9 cellular contexts compared by ENCODE assay signal in the genomic region with DNA sequence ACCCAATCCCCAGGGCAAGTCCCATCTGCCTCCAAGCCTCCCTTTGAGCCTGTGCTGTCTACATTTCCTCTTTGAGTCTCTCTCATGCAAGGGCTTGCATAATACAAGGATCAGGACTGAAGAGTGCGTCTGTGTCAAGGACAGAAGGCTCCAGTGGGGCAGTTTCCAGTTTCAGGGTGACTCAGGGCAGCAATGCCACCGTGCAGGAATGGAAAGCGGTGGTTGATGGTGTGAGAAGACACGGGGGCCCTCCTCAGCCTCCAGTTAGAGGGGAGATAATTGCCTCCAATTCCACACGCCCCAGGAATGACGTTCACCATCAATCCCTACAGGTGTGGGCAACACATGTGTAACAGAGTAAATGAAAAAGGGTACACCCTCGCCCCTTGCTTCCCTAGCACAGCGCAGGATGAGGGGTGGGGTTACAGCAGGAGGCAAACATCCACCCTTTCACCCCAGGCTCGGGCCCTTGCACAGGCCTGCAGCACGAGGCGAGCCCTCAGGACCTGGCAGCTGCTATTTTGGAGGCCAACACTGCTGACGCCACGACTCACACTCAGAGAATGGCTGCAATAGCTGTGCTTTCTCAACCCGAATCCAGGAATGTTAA. TPM values are rescaled to one million over a fixed set of nuclear protein-coding genes. Genes with fewer than 3 reads are reported as not detected.
A peak's percentile ranks its signal among the peaks of the same experiment; 100 is the strongest.
DNase-seq lines count a peak whose midpoint lies in the region; ATAC-seq and TF ChIP-seq lines count a peak whose summit lies in the region.
"Had no signal": no experiment of that assay in that cellular context is flagged by ENCODE, and none has a peak within 500 bp of the region (broad histone marks: within the 10 kb centered on the region; RNA-seq: fewer than 3 reads in every experiment).

No MANE protein-coding gene starts in this region.

- CTCF ChIA-PET in activated CD8-positive, alpha-beta T cell treated with anti-CD3 and anti-CD28 coated beads, Interleukin-2, amount 10 ng/mL, durations not matched to agents 7 days and 5 days (lab: Charles Lee) = interaction anchor here (1.1 to 1.3 kb wide), 2 partner anchors 7 to 9 kb away, joined by 3 to 5 read pairs; no protein-coding TSS in a partner anchor
- CTCF ChIA-PET in PC-9 (lab: Charles Lee) = interaction anchor here (0.6 to 0.7 kb wide), 3 partner anchors 55 to 169 kb away, joined by 3 to 6 read pairs (median 5); no protein-coding TSS in a partner anchor

- intact Hi-C loops in lower lobe of right lung (cut with DNase I) = no loop called here
- intact Hi-C loops in PC-9 (cut with micrococcal nuclease; ENCODE audit: unreplicated experiment) = no loop called here
- intact Hi-C loops in testis (cut with DNase I; ENCODE audit: low total_unique reads) = no loop called here

- H3K27ac ChIP-seq in GM23248 (no peak overlapping the region), lower lobe of right lung (peak overlapping the region; percentile 79), PC-9 (no peak overlapping the region), Karpas-422 (ENCODE audit: low read length) (no peak overlapping the region), testis (no peak overlapping the region)
- H3K27ac ChIP-seq: parathyroid adenoma had no signal

- POLR2A ChIA-PET in activated CD8-positive, alpha-beta T cell treated with anti-CD3 and anti-CD28 coated beads, Interleukin-2, amount 10 ng/mL, durations not matched to agents 7 days and 5 days (lab: Charles Lee) = no interaction called here
- POLR2A ChIA-PET in PC-9 (lab: Charles Lee; ENCODE audit: unreplicated experiment) = no interaction called here

- WGBS in GM23248 (ENCODE audit: low coverage in 1 of 2, low lambda C conversion rate in 2 of 2, missing lambda C conversion rate in 2 of 2), 2 experiments = 68 to 74% methylated on average over 13 to 14 of the region's 14 CpGs
- 75 to 84% methylated on average over 14 of the region's 14 CpGs for WGBS in testis, 2 donors

- no peaks in the 10 kb centered on the region for H3K4me1 ChIP-seq in GM23248 (ENCODE audit: insufficient read depth)
- peaks cover 28% of the 10 kb centered on the region for H3K4me1 ChIP-seq in lower lobe of right lung
- H3K4me1 ChIP-seq in PC-9 (replicated peaks; ENCODE audit: insufficient read depth) = no peaks in the 10 kb centered on the region; the same call in 1 of the 2 replicates
- H3K4me1 ChIP-seq in Karpas-422 (ENCODE audit: low read length) = peaks cover 7% of the 10 kb centered on the region
- H3K4me1 ChIP-seq in testis = no peaks in the 10 kb centered on the region
- H3K4me1 ChIP-seq: parathyroid adenoma had no signal

- H3K27ac Mint-ChIP-seq in activated CD8-positive, alpha-beta T cell treated with anti-CD3 and anti-CD28 coated beads, Interleukin-2, amount 10 ng/mL, durations not matched to agents 7 days and 5 days = peak overlapping the region; percentile 1

- no peaks in the 10 kb centered on the region for H3F3A ChIP-seq in GM23248 (ENCODE audit: insufficient read depth)
- H3F3A ChIP-seq in PC-9 (ENCODE audit: insufficient read depth, low read depth) = peaks cover 8% of the 10 kb centered on the region; the same call in 1 of the 2 replicates

- DNase-seq in CD1c-positive myeloid dendritic cell (ENCODE audit: extremely low spot score) = peak; percentile 96
- peak; percentile 53 for DNase-seq in GM23248
- no peak for DNase-seq in activated CD8-positive, alpha-beta T cell treated with anti-CD3 and anti-CD28 coated beads, Interleukin-2, amount 10 ng/mL, durations not matched to agents 7 days and 5 days
- DNase-seq in lower lobe of right lung = peak; percentile 63
- no peak for DNase-seq in PC-9
- no peak for DNase-seq in Karpas-422
- no peak for DNase-seq in testis
- no peak for DNase-seq in NCI-H526 (lab: John Stamatoyannopoulos, UW)

- H3K9me3 Mint-ChIP-seq in activated CD8-positive, alpha-beta T cell treated with anti-CD3 and anti-CD28 coated beads, Interleukin-2, amount 10 ng/mL, durations not matched to agents 7 days and 5 days (ENCODE audit: insufficient read depth) = no peaks in the 10 kb centered on the region

- no peak overlapping the region for H2AFZ ChIP-seq in GM23248
- no peak overlapping the region for H2AFZ ChIP-seq in PC-9
- H2AFZ ChIP-seq in Karpas-422 (ENCODE audit: low read length) = no peak overlapping the region
- H2AFZ ChIP-seq: parathyroid adenoma had no signal

- H3K27me3 Mint-ChIP-seq in activated CD8-positive, alpha-beta T cell treated with anti-CD3 and anti-CD28 coated beads, Interleukin-2, amount 10 ng/mL, durations not matched to agents 7 days and 5 days (ENCODE audit: low read depth) = no peaks in the 10 kb centered on the region

- no peak for TF ChIP-seq POLR2A in testis (IDR thresholded peaks at IDR 0.05)

- H3K9me2 ChIP-seq in GM23248 (ENCODE audit: insufficient read depth) (no peaks in the 10 kb centered on the region), PC-9 (ENCODE audit: insufficient read depth) (no peaks in the 10 kb centered on the region), Karpas-422 (replicated peaks; ENCODE audit: insufficient read depth, low read length) (no peaks in the 10 kb centered on the region)

- H3K4me3 ChIP-seq in GM23248 (no peak overlapping the region), lower lobe of right lung (no peak overlapping the region), PC-9 (no peak overlapping the region), Karpas-422 (ENCODE audit: low read length) (no peak overlapping the region), testis (no peak overlapping the region)

- H3K9me3 ChIP-seq in GM23248 (ENCODE audit: low read depth) (no peaks in the 10 kb centered on the region), lower lobe of right lung (no peaks in the 10 kb centered on the region), PC-9 (ENCODE audit: insufficient read depth, low read depth) (no peaks in the 10 kb centered on the region), Karpas-422 (ENCODE audit: low read length) (no peaks in the 10 kb centered on the region), testis (no peaks in the 10 kb centered on the region)

- no peak for ATAC-seq in activated CD8-positive, alpha-beta T cell treated with anti-CD3 and anti-CD28 coated beads, Interleukin-2, amount 10 ng/mL, durations not matched to agents 7 days and 5 days
- ATAC-seq in lower lobe of right lung = peak; percentile 64 to 72

- in situ Hi-C loops in GM23248 (cut with MboI) = no loop called here

- TF ChIP-seq CTCF in lower lobe of right lung (IDR thresholded peaks at IDR 0.05) = no peak
- no peak for TF ChIP-seq CTCF in PC-9 (conservative IDR thresholded peaks at IDR 0.05)
- no peak for TF ChIP-seq CTCF in testis (IDR thresholded peaks at IDR 0.05)

- H3K79me2 ChIP-seq in GM23248 (ENCODE audit: insufficient read depth) (no peaks in the 10 kb centered on the region), PC-9 (ENCODE audit: low read depth) (no peaks in the 10 kb centered on the region), Karpas-422 (ENCODE audit: low read length) (peaks cover 11% of the 10 kb centered on the region)
- H3K79me2 ChIP-seq: parathyroid adenoma had no signal

- no TSS peak for BruUV-seq in PC-9 (replicated peaks; lab: Mats Ljungman, UMichigan)

- no peak overlapping the region for H3K4me3 Mint-ChIP-seq in activated CD8-positive, alpha-beta T cell treated with anti-CD3 and anti-CD28 coated beads, Interleukin-2, amount 10 ng/mL, durations not matched to agents 7 days and 5 days

- H3K4me2 ChIP-seq in GM23248 (ENCODE audit: unreplicated experiment) (no peak overlapping the region), PC-9 (no peak overlapping the region), Karpas-422 (ENCODE audit: low read depth, low read length, poor library complexity, severe bottlenecking) (no peak overlapping the region)

- peaks cover 12% of the 10 kb centered on the region for H3K36me3 Mint-ChIP-seq in activated CD8-positive, alpha-beta T cell treated with anti-CD3 and anti-CD28 coated beads, Interleukin-2, amount 10 ng/mL, durations not matched to agents 7 days and 5 days (ENCODE audit: low read depth)

- H3K9ac ChIP-seq in GM23248 (no peak overlapping the region), Karpas-422 (ENCODE audit: low read length) (no peak overlapping the region)
- H3K9ac ChIP-seq: parathyroid adenoma had no signal

- H4K20me1 ChIP-seq in GM23248 (ENCODE audit: insufficient read depth) (no peaks in the 10 kb centered on the region), PC-9 (ENCODE audit: insufficient read depth) (no peaks in the 10 kb centered on the region), Karpas-422 (ENCODE audit: insufficient read depth, low read depth, low read length) (no peaks in the 10 kb centered on the region)

- H3K36me3 ChIP-seq in GM23248 (ENCODE audit: low read depth) (peaks cover 7% of the 10 kb centered on the region; the same call in 1 of the 2 replicates), lower lobe of right lung (peaks cover 16% of the 10 kb centered on the region), PC-9 (ENCODE audit: low read depth) (no peaks in the 10 kb centered on the region), Karpas-422 (ENCODE audit: insufficient read depth, low read length) (peaks cover 8% of the 10 kb centered on the region; the same call in 1 of the 2 replicates), testis (ENCODE audit: low read depth, missing control alignments) (no peaks in the 10 kb centered on the region)

- peaks cover 30% of the 10 kb centered on the region for H3K4me1 Mint-ChIP-seq in activated CD8-positive, alpha-beta T cell treated with anti-CD3 and anti-CD28 coated beads, Interleukin-2, amount 10 ng/mL, durations not matched to agents 7 days and 5 days (ENCODE audit: low read depth)

- H3K27me3 ChIP-seq in GM23248 (replicated peaks; ENCODE audit: insufficient read depth) (no peaks in the 10 kb centered on the region), lower lobe of right lung (ENCODE audit: low read depth) (no peaks in the 10 kb centered on the region), PC-9 (ENCODE audit: insufficient read depth, low read depth) (no peaks in the 10 kb centered on the region), Karpas-422 (ENCODE audit: low read length) (no peaks in the 10 kb centered on the region), testis (no peaks in the 10 kb centered on the region)

RNA-seq across cellular contexts. Expression of gene SLC25A19, which starts 24.8 kb away (rescaled TPM):
- total RNA-seq in GM23248 (2014; rRNA removed; shearing (Covaris generic)) = 6.2 and 16.9 TPM in 2 replicates
- polyA plus RNA-seq in GM23248 (2016; fragmentation: Nextera tagmentation; extraction: Ambion mirVana) (6.7 and 6.8 TPM in 2 replicates), testis (ENCODE audit: insufficient read depth, low read depth, low replicate concordance) (98.0 TPM)
- 10 to 100 TPM; 41.1 to 43.6 TPM for total RNA-seq in activated CD8-positive, alpha-beta T cell treated with anti-CD3 and anti-CD28 coated beads, Interleukin-2, amount 10 ng/mL, durations not matched to agents 7 days and 5 days
- total RNA-seq in lower lobe of right lung (41.5 TPM), PC-9 (2021) (18.7 and 19.4 TPM in 2 replicates), testis (10 to 100 TPM; 34.3 to 44.6 TPM)
- 36.5 and 43.1 TPM in 2 replicates for total RNA-seq in Karpas-422 (2014; rRNA removed; shearing (Covaris generic); ENCODE audit: low replicate concordance)

RNA-seq across cellular contexts. Expression of gene MIF4GD, which starts 43.0 kb away (rescaled TPM):
- total RNA-seq in GM23248 (2014; rRNA removed; shearing (Covaris generic)) = 10.7 and 33.1 TPM in 2 replicates
- polyA plus RNA-seq in GM23248 (2016; fragmentation: Nextera tagmentation; extraction: Ambion mirVana) (14.1 and 14.4 TPM in 2 replicates), testis (ENCODE audit: insufficient read depth, low read depth, low replicate concordance) (37.1 TPM)
- 10 to 100 TPM; 52.1 to 56.3 TPM for total RNA-seq in activated CD8-positive, alpha-beta T cell treated with anti-CD3 and anti-CD28 coated beads, Interleukin-2, amount 10 ng/mL, durations not matched to agents 7 days and 5 days
- total RNA-seq in lower lobe of right lung (32.1 TPM), PC-9 (2021) (23.4 and 35.4 TPM in 2 replicates), testis (10 to 100 TPM; 34.5 to 35.3 TPM)
- 44.4 and 63.3 TPM in 2 replicates for total RNA-seq in Karpas-422 (2014; rRNA removed; shearing (Covaris generic); ENCODE audit: low replicate concordance)

RNA-seq across cellular contexts. Expression of gene MRPS7, which starts 52.4 kb away (rescaled TPM):
- 34.8 and 41.6 TPM in 2 replicates for total RNA-seq in GM23248 (2014; rRNA removed; shearing (Covaris generic))
- polyA plus RNA-seq in GM23248 (2016; fragmentation: Nextera tagmentation; extraction: Ambion mirVana) (87.6 and 87.8 TPM in 2 replicates), testis (ENCODE audit: insufficient read depth, low read depth, low replicate concordance) (83.5 TPM)
- total RNA-seq in activated CD8-positive, alpha-beta T cell treated with anti-CD3 and anti-CD28 coated beads, Interleukin-2, amount 10 ng/mL, durations not matched to agents 7 days and 5 days = 10 to 100 TPM; 62.1 to 66.1 TPM
- total RNA-seq in lower lobe of right lung (38.3 TPM), PC-9 (2021) (50.1 and 51.3 TPM in 2 replicates), testis (10 to 100 TPM; 53.3 to 72.9 TPM)
- 48.8 and 58.7 TPM in 2 replicates for total RNA-seq in Karpas-422 (2014; rRNA removed; shearing (Covaris generic); ENCODE audit: low replicate concordance)

RNA-seq across cellular contexts. Expression of gene GGA3, which starts 52.6 kb away (rescaled TPM):
- 5.9 and 12.1 TPM in 2 replicates for total RNA-seq in GM23248 (2014; rRNA removed; shearing (Covaris generic))
- polyA plus RNA-seq in GM23248 (2016; fragmentation: Nextera tagmentation; extraction: Ambion mirVana) (15.2 and 16.0 TPM in 2 replicates), testis (ENCODE audit: insufficient read depth, low read depth, low replicate concordance) (42.9 TPM)
- 10 to 100 TPM; 65.7 to 75.4 TPM for total RNA-seq in activated CD8-positive, alpha-beta T cell treated with anti-CD3 and anti-CD28 coated beads, Interleukin-2, amount 10 ng/mL, durations not matched to agents 7 days and 5 days
- total RNA-seq in lower lobe of right lung (68.6 TPM), PC-9 (2021) (34.8 and 37.5 TPM in 2 replicates), testis (10 to 100 TPM; 46.8 to 50.2 TPM)
- 23.4 and 45.1 TPM in 2 replicates for total RNA-seq in Karpas-422 (2014; rRNA removed; shearing (Covaris generic); ENCODE audit: low replicate concordance)

Comparison
In these comparisons a context has a peak if more than half of its experiments do, and no peak if none do; other contexts are left out.
1. DNase-seq: peak in CD1c-positive myeloid dendritic cell (single experiment), GM23248 (single experiment) and lower lobe of right lung (single experiment); none in activated CD8-positive, alpha-beta T cell treated with anti-CD3 and anti-CD28 coated beads, Interleukin-2, amount 10 ng/mL, durations not matched to agents 7 days and 5 days (single experiment), PC-9 (0 of 2), Karpas-422 (single experiment), testis (single experiment) and NCI-H526 (0 of 2).